In the genomic region with DNA sequence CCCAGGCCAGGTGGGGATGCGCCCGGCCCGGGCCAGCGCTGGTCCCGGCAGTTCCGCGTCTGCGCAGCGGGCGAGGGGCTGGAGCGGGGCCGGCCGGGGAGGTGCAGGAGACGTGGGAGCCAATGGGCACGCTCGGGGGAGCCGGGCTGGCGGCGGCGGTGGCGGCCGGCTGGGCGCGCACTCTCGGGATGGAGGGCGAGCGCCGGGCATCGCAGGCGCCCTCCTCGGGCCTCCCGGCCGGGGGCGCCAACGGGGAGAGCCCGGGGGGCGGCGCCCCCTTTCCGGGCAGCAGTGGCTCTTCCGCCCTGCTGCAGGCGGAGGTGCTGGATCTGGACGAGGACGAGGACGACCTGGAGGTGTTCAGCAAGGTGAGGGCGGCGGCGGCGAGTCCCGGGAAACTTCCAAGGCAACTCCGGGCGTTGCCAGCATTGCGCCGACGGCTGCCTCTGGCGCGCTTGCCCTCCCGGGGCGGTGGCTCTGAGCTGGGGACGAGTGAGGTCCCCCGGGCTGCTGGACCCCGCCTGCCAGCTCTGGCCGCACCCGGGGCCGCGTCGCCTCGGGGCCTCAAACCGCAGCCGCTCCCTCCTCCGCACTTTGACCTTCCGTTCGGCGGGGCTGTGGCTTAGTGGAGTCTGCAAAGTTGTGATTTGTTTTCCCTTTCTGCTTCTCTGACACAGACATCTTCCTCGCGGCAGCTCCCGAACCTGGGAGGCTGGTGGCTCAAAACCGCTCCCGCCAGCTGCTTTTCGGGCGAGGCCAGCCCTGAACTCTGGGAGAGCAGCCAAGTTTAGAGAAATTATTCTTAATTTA, we compare ENCODE assay signal across 1 cellular context.
A peak's percentile ranks its signal among the peaks of the same experiment; 100 is the strongest.
TF ChIP-seq lines count a peak whose summit lies in the region.

A gene with protein sequence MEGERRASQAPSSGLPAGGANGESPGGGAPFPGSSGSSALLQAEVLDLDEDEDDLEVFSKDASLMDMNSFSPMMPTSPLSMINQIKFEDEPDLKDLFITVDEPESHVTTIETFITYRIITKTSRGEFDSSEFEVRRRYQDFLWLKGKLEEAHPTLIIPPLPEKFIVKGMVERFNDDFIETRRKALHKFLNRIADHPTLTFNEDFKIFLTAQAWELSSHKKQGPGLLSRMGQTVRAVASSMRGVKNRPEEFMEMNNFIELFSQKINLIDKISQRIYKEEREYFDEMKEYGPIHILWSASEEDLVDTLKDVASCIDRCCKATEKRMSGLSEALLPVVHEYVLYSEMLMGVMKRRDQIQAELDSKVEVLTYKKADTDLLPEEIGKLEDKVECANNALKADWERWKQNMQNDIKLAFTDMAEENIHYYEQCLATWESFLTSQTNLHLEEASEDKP (plus strand): TSS at position 178 of the 810 bp plus-strand sequence. CDS start 11 bp downstream, at position 189.

TF ChIP-seq in HEK293, 187 proteins besides CTCF, POLR2A, EP300 and RAD21 (continued from another document):
- TF ChIP-seq, protein P1, sequence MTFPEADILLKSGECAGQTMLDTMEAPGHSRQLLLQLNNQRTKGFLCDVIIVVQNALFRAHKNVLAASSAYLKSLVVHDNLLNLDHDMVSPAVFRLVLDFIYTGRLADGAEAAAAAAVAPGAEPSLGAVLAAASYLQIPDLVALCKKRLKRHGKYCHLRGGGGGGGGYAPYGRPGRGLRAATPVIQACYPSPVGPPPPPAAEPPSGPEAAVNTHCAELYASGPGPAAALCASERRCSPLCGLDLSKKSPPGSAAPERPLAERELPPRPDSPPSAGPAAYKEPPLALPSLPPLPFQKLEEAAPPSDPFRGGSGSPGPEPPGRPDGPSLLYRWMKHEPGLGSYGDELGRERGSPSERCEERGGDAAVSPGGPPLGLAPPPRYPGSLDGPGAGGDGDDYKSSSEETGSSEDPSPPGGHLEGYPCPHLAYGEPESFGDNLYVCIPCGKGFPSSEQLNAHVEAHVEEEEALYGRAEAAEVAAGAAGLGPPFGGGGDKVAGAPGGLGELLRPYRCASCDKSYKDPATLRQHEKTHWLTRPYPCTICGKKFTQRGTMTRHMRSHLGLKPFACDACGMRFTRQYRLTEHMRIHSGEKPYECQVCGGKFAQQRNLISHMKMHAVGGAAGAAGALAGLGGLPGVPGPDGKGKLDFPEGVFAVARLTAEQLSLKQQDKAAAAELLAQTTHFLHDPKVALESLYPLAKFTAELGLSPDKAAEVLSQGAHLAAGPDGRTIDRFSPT (tag by site-specific recombination; IDR thresholded peaks at IDR 0.05) = no peak
- 0 out of 2 replicates have a peak, but pooled peaks have one; percentile 23 for TF ChIP-seq YY1 (tag by site-specific recombination; IDR thresholded peaks at IDR 0.05)
- peak; percentile 32; the same call in 1 of the 2 replicates for TF ChIP-seq ZNF366 (tag by site-specific recombination; conservative IDR thresholded peaks at IDR 0.05)
- peak; percentile 86; the same call in 1 of the 2 replicates for TF ChIP-seq KLF10 (tag by site-specific recombination; IDR thresholded peaks at IDR 0.05)
- no peak for TF ChIP-seq ZNF362 (tag by site-specific recombination; IDR thresholded peaks at IDR 0.05)
- TF ChIP-seq ZBTB21 (tag by site-specific recombination; IDR thresholded peaks at IDR 0.05) = no peak
- no peak for TF ChIP-seq RBAK (tag by site-specific recombination; IDR thresholded peaks at IDR 0.05)
- TF ChIP-seq PRDM1 (tag by site-specific recombination; IDR thresholded peaks at IDR 0.05) = peak; percentile 42; the same call in 1 of the 2 replicates
- TF ChIP-seq GLI2 (tag by site-specific recombination; IDR thresholded peaks at IDR 0.05; ENCODE audit: borderline replicate concordance, low read depth) = no peak
- TF ChIP-seq KLF8 (tag by site-specific recombination; IDR thresholded peaks at IDR 0.05) = peak; percentile 65; the same call in 1 of the 2 replicates
- TF ChIP-seq, protein P2, sequence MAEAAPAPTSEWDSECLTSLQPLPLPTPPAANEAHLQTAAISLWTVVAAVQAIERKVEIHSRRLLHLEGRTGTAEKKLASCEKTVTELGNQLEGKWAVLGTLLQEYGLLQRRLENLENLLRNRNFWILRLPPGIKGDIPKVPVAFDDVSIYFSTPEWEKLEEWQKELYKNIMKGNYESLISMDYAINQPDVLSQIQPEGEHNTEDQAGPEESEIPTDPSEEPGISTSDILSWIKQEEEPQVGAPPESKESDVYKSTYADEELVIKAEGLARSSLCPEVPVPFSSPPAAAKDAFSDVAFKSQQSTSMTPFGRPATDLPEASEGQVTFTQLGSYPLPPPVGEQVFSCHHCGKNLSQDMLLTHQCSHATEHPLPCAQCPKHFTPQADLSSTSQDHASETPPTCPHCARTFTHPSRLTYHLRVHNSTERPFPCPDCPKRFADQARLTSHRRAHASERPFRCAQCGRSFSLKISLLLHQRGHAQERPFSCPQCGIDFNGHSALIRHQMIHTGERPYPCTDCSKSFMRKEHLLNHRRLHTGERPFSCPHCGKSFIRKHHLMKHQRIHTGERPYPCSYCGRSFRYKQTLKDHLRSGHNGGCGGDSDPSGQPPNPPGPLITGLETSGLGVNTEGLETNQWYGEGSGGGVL (tag by site-specific recombination; IDR thresholded peaks at IDR 0.05) = peak; percentile 32; the same call in 1 of the 2 replicates
- TF ChIP-seq KLF9 (tag by site-specific recombination; IDR thresholded peaks at IDR 0.05; ENCODE audit: low read depth) = peak; percentile 38
- TF ChIP-seq ZNF449 (tag by site-specific recombination; IDR thresholded peaks at IDR 0.05) = peak; percentile 20; the same call in 1 of the 2 replicates
- peak; percentile 40; the same call in 1 of the 2 replicates for TF ChIP-seq IKZF3 (tag by site-specific recombination; IDR thresholded peaks at IDR 0.05)
- TF ChIP-seq ZNF280C (tag by site-specific recombination; IDR thresholded peaks at IDR 0.05) = no peak
- TF ChIP-seq ZNF354C (tag by site-specific recombination; IDR thresholded peaks at IDR 0.05; ENCODE audit: borderline replicate concordance, low read depth) = no peak
- peak; percentile 42; the same call in 1 of the 2 replicates for TF ChIP-seq ZNF2 (tag by site-specific recombination; IDR thresholded peaks at IDR 0.05)
- TF ChIP-seq, protein P3, sequence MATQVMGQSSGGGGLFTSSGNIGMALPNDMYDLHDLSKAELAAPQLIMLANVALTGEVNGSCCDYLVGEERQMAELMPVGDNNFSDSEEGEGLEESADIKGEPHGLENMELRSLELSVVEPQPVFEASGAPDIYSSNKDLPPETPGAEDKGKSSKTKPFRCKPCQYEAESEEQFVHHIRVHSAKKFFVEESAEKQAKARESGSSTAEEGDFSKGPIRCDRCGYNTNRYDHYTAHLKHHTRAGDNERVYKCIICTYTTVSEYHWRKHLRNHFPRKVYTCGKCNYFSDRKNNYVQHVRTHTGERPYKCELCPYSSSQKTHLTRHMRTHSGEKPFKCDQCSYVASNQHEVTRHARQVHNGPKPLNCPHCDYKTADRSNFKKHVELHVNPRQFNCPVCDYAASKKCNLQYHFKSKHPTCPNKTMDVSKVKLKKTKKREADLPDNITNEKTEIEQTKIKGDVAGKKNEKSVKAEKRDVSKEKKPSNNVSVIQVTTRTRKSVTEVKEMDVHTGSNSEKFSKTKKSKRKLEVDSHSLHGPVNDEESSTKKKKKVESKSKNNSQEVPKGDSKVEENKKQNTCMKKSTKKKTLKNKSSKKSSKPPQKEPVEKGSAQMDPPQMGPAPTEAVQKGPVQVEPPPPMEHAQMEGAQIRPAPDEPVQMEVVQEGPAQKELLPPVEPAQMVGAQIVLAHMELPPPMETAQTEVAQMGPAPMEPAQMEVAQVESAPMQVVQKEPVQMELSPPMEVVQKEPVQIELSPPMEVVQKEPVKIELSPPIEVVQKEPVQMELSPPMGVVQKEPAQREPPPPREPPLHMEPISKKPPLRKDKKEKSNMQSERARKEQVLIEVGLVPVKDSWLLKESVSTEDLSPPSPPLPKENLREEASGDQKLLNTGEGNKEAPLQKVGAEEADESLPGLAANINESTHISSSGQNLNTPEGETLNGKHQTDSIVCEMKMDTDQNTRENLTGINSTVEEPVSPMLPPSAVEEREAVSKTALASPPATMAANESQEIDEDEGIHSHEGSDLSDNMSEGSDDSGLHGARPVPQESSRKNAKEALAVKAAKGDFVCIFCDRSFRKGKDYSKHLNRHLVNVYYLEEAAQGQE (tag by site-specific recombination; IDR thresholded peaks at IDR 0.05) = 0 out of 2 replicates have a peak, but pooled peaks have one; percentile 18
- no peak for TF ChIP-seq SALL2 (tag by site-specific recombination; IDR thresholded peaks at IDR 0.05; ENCODE audit: borderline replicate concordance)
- peak; percentile 22; the same call in 1 of the 2 replicates for TF ChIP-seq ZBTB17 (tag by site-specific recombination; IDR thresholded peaks at IDR 0.05)
- TF ChIP-seq, protein P4, sequence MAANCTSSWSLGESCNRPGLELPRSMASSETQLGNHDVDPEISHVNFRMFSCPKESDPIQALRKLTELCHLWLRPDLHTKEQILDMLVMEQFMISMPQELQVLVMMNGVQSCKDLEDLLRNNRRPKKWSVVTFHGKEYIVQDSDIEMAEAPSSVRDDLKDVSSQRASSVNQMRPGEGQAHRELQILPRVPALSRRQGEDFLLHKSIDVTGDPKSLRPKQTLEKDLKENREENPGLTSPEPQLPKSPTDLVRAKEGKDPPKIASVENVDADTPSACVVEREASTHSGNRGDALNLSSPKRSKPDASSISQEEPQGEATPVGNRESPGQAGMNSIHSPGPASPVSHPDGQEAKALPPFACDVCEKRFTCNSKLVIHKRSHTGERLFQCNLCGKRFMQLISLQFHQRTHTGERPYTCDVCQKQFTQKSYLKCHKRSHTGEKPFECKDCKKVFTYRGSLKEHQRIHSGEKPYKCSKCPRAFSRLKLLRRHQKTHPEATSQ (tag by site-specific recombination; IDR thresholded peaks at IDR 0.05) = no peak
- TF ChIP-seq ZBTB48 (tag by site-specific recombination; IDR thresholded peaks at IDR 0.05) = peak; percentile 40; the same call in 1 of the 2 replicates
- no peak for TF ChIP-seq ZNF510 (tag by site-specific recombination; IDR thresholded peaks at IDR 0.05; ENCODE audit: insufficient replicate concordance)
TF ChIP-seq in HEK293: peak in this region for 39.
